Comparison of ENCODE assay signal across 8 cellular contexts in genomic region chr10:99621454-99622246, GRCh38. TPM values are rescaled to one million over a fixed set of nuclear protein-coding genes. Genes with fewer than 3 reads are reported as not detected.
DNase-seq lines count a peak whose midpoint lies in the region; ATAC-seq and TF ChIP-seq lines count a peak whose summit lies in the region.

No MANE protein-coding gene starts in this region.

- H3K36me3 ChIP-seq in lung (ENCODE audit: control insufficient read depth in 2 of 2, insufficient read depth in 2 of 2, low read length in 2 of 2) (no peaks in the 10 kb centered on the region), upper lobe of left lung (no peaks in the 10 kb centered on the region)

- TF ChIP-seq POLR2A in upper lobe of left lung (IDR thresholded peaks at IDR 0.05): peak in 3 of 4 donors; percentile 61 to 86 (median 74)

- H3K27me3 Mint-ChIP-seq in MCF 10A (ENCODE audit: insufficient read depth, unreplicated experiment): no peaks in the 10 kb centered on the region

- intact Hi-C loops in MCF 10A (cut with micrococcal nuclease): loop anchor here (2.0 kb wide), 2 partner anchors 37 to 59 kb away; partner anchors contain the start of gene ENTPD7

- H3K27ac ChIP-seq in lung (ENCODE audit: low read depth in 1 of 2, low read length in 1 of 2) (peak overlapping the region; percentile 95 to 100), upper lobe of left lung (peak overlapping the region; percentile 94 to 98 (median 96))

- WGBS in lung, 2 donors: 14 to 15% methylated on average over 30 of the region's 30 CpGs
- 15 to 22% methylated on average over 23 to 29 of the region's 30 CpGs for WGBS in upper lobe of left lung, 2 donors

- TF ChIP-seq CTCF in MCF 10A (IDR thresholded peaks at IDR 0.05; ENCODE audit: unreplicated experiment): no peak
- TF ChIP-seq CTCF in lung (IDR thresholded peaks at IDR 0.05; ENCODE audit: control extremely low read depth, extremely low read depth): no peak
- TF ChIP-seq CTCF in upper lobe of left lung (IDR thresholded peaks at IDR 0.05): no peak

- H3K4me1 ChIP-seq in lung (ENCODE audit: control insufficient read depth in 2 of 2, insufficient read depth in 2 of 2, low read length in 2 of 2) (peaks cover 8 to 14% of the 10 kb centered on the region in 2 donors), upper lobe of left lung (peaks cover 32 to 34% (median 33%) of the 10 kb centered on the region in 4 donors)

- peak; percentile 8 for ATAC-seq in lung (ENCODE audit: insufficient read depth, low FRiP score)
- ATAC-seq in upper lobe of left lung (ENCODE audit: low FRiP score in 2 of 2): peak in 1 of 2 donors; percentile 52
- ATAC-seq in GM18519 (IDR thresholded peaks at IDR 0.05; ENCODE audit: low FRiP score, unreplicated experiment): no peak

- H3K4me3 ChIP-seq in lung: peak overlapping the region; percentile 71
- peak overlapping the region; percentile 55 to 95 (median 80) for H3K4me3 ChIP-seq in upper lobe of left lung

- CTCF ChIA-PET in MCF 10A (lab: Yijun Ruan, JAX): interaction anchor here (0.6 to 2.3 kb wide), 13 partner anchors 9 to 1889 kb away, joined by 3 to 12 read pairs (median 5); partner anchors contain the start of gene ENTPD7

- H3K36me3 Mint-ChIP-seq in MCF 10A (ENCODE audit: insufficient read depth, unreplicated experiment): peaks cover 2% of the 10 kb centered on the region

- H3K27me3 ChIP-seq in lung (ENCODE audit: control insufficient read depth, insufficient read depth): no peaks in the 10 kb centered on the region
- H3K27me3 ChIP-seq in upper lobe of left lung: no peaks in the 10 kb centered on the region

- POLR2A ChIA-PET in MCF 10A (lab: Yijun Ruan, JAX): interaction anchor here (0.6 to 15.3 kb wide), 25 partner anchors 9 to 1935 kb away, joined by 3 to 335 read pairs (median 9); partner anchors contain the start of genes AVPI1, COX15, CUTC and ENTPD7

- H3K9me3 Mint-ChIP-seq in MCF 10A (ENCODE audit: unreplicated experiment): no peaks in the 10 kb centered on the region

- H3K27ac Mint-ChIP-seq in MCF 10A (ENCODE audit: low read depth, unreplicated experiment): peak overlapping the region; percentile 98

- no peak for TF ChIP-seq EP300 in upper lobe of left lung (IDR thresholded peaks at IDR 0.05)

- peaks cover 32% of the 10 kb centered on the region for H3K4me1 Mint-ChIP-seq in MCF 10A (ENCODE audit: insufficient read depth, unreplicated experiment)

- DNase-seq in DMS 273 treated with DMSO at 0.1 percent for 48 hours (lab: John Stamatoyannopoulos, UW) (peak; percentile 72), NCI-H1092 (lab: John Stamatoyannopoulos, UW) (peak; percentile 39), MCF 10A (ENCODE audit: unreplicated experiment) (peak; percentile 90), lung (ENCODE audit: low spot score) (no peak), upper lobe of left lung (peak in 1 of 2 donors; percentile 12)
- DNase-seq in stimulated activated CD4-positive, alpha-beta T cell treated with anti-CD3 and anti-CD28 coated beads, Interleukin-15, amount 100 ng/mL, for 24 hours: no peak
- DNase-seq in stimulated activated naive CD4-positive, alpha-beta T cell (lab: John Stamatoyannopoulos, UW): no peak

- BruUV-seq in MCF 10A (replicated peaks; lab: Mats Ljungman, UMichigan): TSS peak; percentile 86

- H3K4me3 Mint-ChIP-seq in MCF 10A (ENCODE audit: unreplicated experiment): peak overlapping the region; percentile 78

- H3K9me3 ChIP-seq in lung (ENCODE audit: control insufficient read depth in 2 of 2, insufficient read depth in 1 of 2, low read length in 1 of 2) (no peaks in the 10 kb centered on the region), upper lobe of left lung (no peaks in the 10 kb centered on the region)

RNA-seq across cellular contexts. Expression of gene SLC25A28, which starts 1.4 kb away (rescaled TPM):
- 36.9 and 46.3 TPM in 2 replicates for total RNA-seq in MCF 10A (2022)
- total RNA-seq in lung: 10 to 100 TPM; 31.1 to 47.9 TPM
- 10 to 100 TPM; 47.2 to 86.9 TPM for polyA plus RNA-seq in lung
- total RNA-seq in upper lobe of left lung: 10 to 100 TPM; 25.7 to 53.4 (median 45.3) TPM

RNA-seq across cellular contexts. Expression of gene ENTPD7, which starts 37.7 kb away (rescaled TPM):
- total RNA-seq in MCF 10A (2022) (18.3 and 29.0 TPM in 2 replicates), lung (10 to 100 TPM; 12.9 to 14.6 TPM), upper lobe of left lung (10 to 100 TPM in 3 of 6 donors, 1 to 10 TPM in 3; 2.9 to 12.3 (median 9.3) TPM)
- 1 to 10 TPM; 1.0 to 8.3 TPM for polyA plus RNA-seq in lung

Comparison
In these comparisons a context has a peak if more than half of its experiments do, and no peak if none do; other contexts are left out.
1. DNase-seq: peak in DMS 273 treated with DMSO at 0.1 percent for 48 hours (single experiment), NCI-H1092 (single experiment) and MCF 10A (single experiment); none in lung (single experiment), stimulated activated CD4-positive, alpha-beta T cell treated with anti-CD3 and anti-CD28 coated beads, Interleukin-15, amount 100 ng/mL, for 24 hours (single experiment) and stimulated activated naive CD4-positive, alpha-beta T cell (0 of 6).